In the genomic region with DNA sequence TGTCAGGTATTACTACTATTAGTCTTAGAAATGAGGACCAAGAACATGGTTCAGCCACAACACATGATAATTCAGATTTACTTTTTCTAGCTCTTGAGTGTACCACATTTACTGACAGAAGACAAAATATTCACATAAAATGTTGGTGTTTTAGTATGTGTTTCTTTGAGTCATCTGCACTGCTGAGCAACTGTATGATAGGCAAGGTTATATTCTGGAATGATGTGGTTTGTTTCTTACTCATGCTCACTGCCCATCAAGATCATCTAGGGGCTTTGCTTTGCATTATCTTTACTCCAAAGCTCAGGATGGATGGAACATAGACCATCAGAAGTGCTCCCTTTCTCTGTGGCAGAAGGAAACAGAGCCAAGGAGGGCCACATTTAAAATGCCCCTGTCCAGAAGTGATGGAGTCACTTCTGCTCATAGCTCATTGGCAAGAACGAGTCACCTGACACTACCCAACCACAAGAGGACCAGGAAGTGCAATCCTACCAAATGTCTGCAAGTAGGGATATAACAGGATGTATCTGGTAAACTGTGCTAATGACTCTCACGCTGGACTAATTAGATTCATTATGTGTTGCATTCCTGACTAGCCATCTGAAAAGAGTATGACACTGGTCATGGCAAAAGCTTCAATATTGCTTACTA, we compare ENCODE assay signal across 23 cellular contexts.
DNase-seq lines count a peak whose midpoint lies in the region; ATAC-seq, FAIRE-seq and TF ChIP-seq lines count a peak whose summit lies in the region.
"Had no signal": no experiment of that assay in that cellular context is flagged by ENCODE, and none has a peak within 500 bp of the region (broad histone marks: within the 10 kb centered on the region; RNA-seq: fewer than 3 reads in every experiment).

No MANE protein-coding gene starts in this region.

- dilution Hi-C loops in mammary epithelial cell (cut with HindIII; ENCODE audit: low sequenced_read_pairs) = no loop called here

- POLR2A ChIA-PET in MCF 10A (lab: Yijun Ruan, JAX) = interaction anchor here (0.7 kb wide), 1 partner anchor 1314 kb away, joined by 3 read pairs; no protein-coding TSS in a partner anchor

- H3K9me3 ChIP-seq in mammary epithelial cell (replicated peaks; ENCODE audit: insufficient read depth, low read length) = no peaks in the 10 kb centered on the region
- no peaks in the 10 kb centered on the region for H3K9me3 ChIP-seq in upper lobe of right lung
- H3K9me3 ChIP-seq: ascending aorta, right atrium auricular region, thyroid gland had no signal

- 59% methylated on average over 2 of the region's 2 CpGs for WGBS in mammary epithelial cell (ENCODE audit: low coverage, missing lambda C conversion rate)

- peaks cover 6% of the 10 kb centered on the region for H3K36me3 Mint-ChIP-seq in MCF 10A (ENCODE audit: insufficient read depth, unreplicated experiment)

- H3K4me3 ChIP-seq in mammary epithelial cell (replicated peaks in 1 of 3; ENCODE audit: insufficient read depth in 1 of 3, low read depth in 2 of 3, low read length in 3 of 3) (no peak overlapping the region), fibroblast of mammary gland (ENCODE audit: control insufficient read depth, low read depth, low read length) (no peak overlapping the region), upper lobe of right lung (no peak overlapping the region)
- H3K4me3 ChIP-seq: ascending aorta, right atrium auricular region, thyroid gland had no signal

- H3K27me3 Mint-ChIP-seq in MCF 10A (ENCODE audit: insufficient read depth, unreplicated experiment) = no peaks in the 10 kb centered on the region
- H3K27me3 Mint-ChIP-seq: CD4-positive, CD25-positive, alpha-beta regulatory T cell; stimulated activated naive B cell treated with anti-CD40 and anti-IgM and Interleukin-4, amounts not matched to agents 10 μg/mL and 1 μg/mL and 100 μg/mL, for 72 hours had no signal

- H3K9me3 Mint-ChIP-seq in MCF 10A (ENCODE audit: unreplicated experiment) = no peaks in the 10 kb centered on the region

- no peak overlapping the region for H3K9ac ChIP-seq in mammary epithelial cell (ENCODE audit: insufficient read depth, low read length)

- DNase-seq in mammary epithelial cell (peak; percentile 28), MCF 10A (ENCODE audit: unreplicated experiment) (no peak), MV-4-11 (lab: John Stamatoyannopoulos, UW) (peak; percentile 31), fibroblast of mammary gland (ENCODE audit: low read depth) (peak; percentile 32), stromal cell of bone marrow (ENCODE audit: low read depth) (peak; percentile 11), upper lobe of right lung (no peak), urothelium cell line (ENCODE audit: low spot score) (no peak)
- DNase-seq: activated T-cell treated with anti-CD3 and anti-CD28 coated beads for 4 hours; CD4-positive, CD25-positive, alpha-beta regulatory T cell; DMS79; H7; Karpas-422; NCI-H146; NCI-H345; nucleus accumbens; stimulated activated naive B cell treated with anti-CD40 and anti-IgM and Interleukin-4, amounts not matched to agents 10 μg/mL and 1 μg/mL and 100 μg/mL, for 72 hours; SW 1271; thyroid gland had no signal

- H3K36me3 ChIP-seq in mammary epithelial cell (ENCODE audit: insufficient read depth, low read length) = no peaks in the 10 kb centered on the region
- H3K36me3 ChIP-seq in upper lobe of right lung = no peaks in the 10 kb centered on the region
- H3K36me3 ChIP-seq: ascending aorta, right atrium auricular region, thyroid gland had no signal

- CTCF ChIA-PET in mammary epithelial cell (lab: Charles Lee; ENCODE audit: low non-redundant PET) (interaction anchor here (0.5 kb wide), 1 partner anchor 11 kb away, joined by 3 read pairs; no protein-coding TSS in a partner anchor), MCF 10A (lab: Yijun Ruan, JAX) (interaction anchor here (0.6 to 1.1 kb wide), 2 partner anchors 18 to 26 kb away, joined by 3 read pairs; no protein-coding TSS in a partner anchor)

- H2AFZ ChIP-seq in mammary epithelial cell (ENCODE audit: low read depth, low read length) = no peak overlapping the region

- H3K4me1 Mint-ChIP-seq in MCF 10A (ENCODE audit: insufficient read depth, unreplicated experiment) = peaks cover 7% of the 10 kb centered on the region

- intact Hi-C loops in mammary epithelial cell (cut with micrococcal nuclease) (no loop called here), MCF 10A (cut with micrococcal nuclease) (no loop called here), upper lobe of right lung (cut with DNase I) (no loop called here)

- no peak for FAIRE-seq in urothelium cell line (lab: Jason Lieb, UNC)
- FAIRE-seq: colon, endometrium had no signal

- TF ChIP-seq CTCF in mammary epithelial cell (conservative IDR thresholded peaks at IDR 0.05 in 1 of 2, IDR thresholded peaks at IDR 0.05 in 1 of 2; ENCODE audit: extremely low read depth in 1 of 2, insufficient read depth in 1 of 2, low read depth in 1 of 2, low read length in 2 of 2) = no peak
- no peak for TF ChIP-seq CTCF in MCF 10A (IDR thresholded peaks at IDR 0.05; ENCODE audit: unreplicated experiment)
- no peak for TF ChIP-seq CTCF in fibroblast of mammary gland (conservative IDR thresholded peaks at IDR 0.05; ENCODE audit: control insufficient read depth, insufficient read depth, low read depth, low read length)
- no peak for TF ChIP-seq CTCF in upper lobe of right lung (IDR thresholded peaks at IDR 0.05)

- H3K4me1 ChIP-seq in mammary epithelial cell (ENCODE audit: insufficient read depth, low read length) (no peaks in the 10 kb centered on the region), upper lobe of right lung (no peaks in the 10 kb centered on the region)
- H3K4me1 ChIP-seq: ascending aorta, right atrium auricular region, thyroid gland had no signal

- H3K27me3 ChIP-seq in mammary epithelial cell (ENCODE audit: insufficient read depth, low read length) = no peaks in the 10 kb centered on the region
- H3K27me3 ChIP-seq in upper lobe of right lung = no peaks in the 10 kb centered on the region
- H3K27me3 ChIP-seq: ascending aorta, right atrium auricular region, thyroid gland had no signal

- in situ Hi-C loops in mammary epithelial cell (cut with MboI; ENCODE audit: low sequenced_read_pairs in 2 of 2) = no loop called here

- H3K27ac ChIP-seq in mammary epithelial cell (ENCODE audit: insufficient read depth, low read depth, low read length) (no peak overlapping the region), upper lobe of right lung (no peak overlapping the region)
- H3K27ac ChIP-seq: ascending aorta, right atrium auricular region, thyroid gland had no signal

- BruUV-seq in mammary epithelial cell (replicated peaks; lab: Mats Ljungman, UMichigan) (no TSS peak), MCF 10A (replicated peaks; lab: Mats Ljungman, UMichigan) (no TSS peak)

- no peak overlapping the region for H3K4me3 Mint-ChIP-seq in MCF 10A (ENCODE audit: unreplicated experiment)
- H3K4me3 Mint-ChIP-seq: CD4-positive, CD25-positive, alpha-beta regulatory T cell; stimulated activated naive B cell treated with anti-CD40 and anti-IgM and Interleukin-4, amounts not matched to agents 10 μg/mL and 1 μg/mL and 100 μg/mL, for 72 hours had no signal

- no peak overlapping the region for H3K27ac Mint-ChIP-seq in MCF 10A (ENCODE audit: low read depth, unreplicated experiment)
- H3K27ac Mint-ChIP-seq: CD4-positive, CD25-positive, alpha-beta regulatory T cell; stimulated activated naive B cell treated with anti-CD40 and anti-IgM and Interleukin-4, amounts not matched to agents 10 μg/mL and 1 μg/mL and 100 μg/mL, for 72 hours had no signal

- no peaks in the 10 kb centered on the region for H3K79me2 ChIP-seq in mammary epithelial cell (ENCODE audit: insufficient read depth, low read length)

- no peaks in the 10 kb centered on the region for H4K20me1 ChIP-seq in mammary epithelial cell (ENCODE audit: insufficient read depth, low read length)

- ATAC-seq in GM18498 (IDR thresholded peaks at IDR 0.05; ENCODE audit: unreplicated experiment) = no peak
- no peak for ATAC-seq in upper lobe of right lung
- ATAC-seq: stimulated activated naive B cell treated with anti-CD40 and anti-IgM and Interleukin-4, amounts not matched to agents 10 μg/mL and 1 μg/mL and 100 μg/mL, for 72 hours had no signal

- H3K4me2 ChIP-seq in mammary epithelial cell (ENCODE audit: insufficient read depth, low read depth, low read length) = no peak overlapping the region

Comparison
In these comparisons a context has a peak if more than half of its experiments do, and no peak if none do; other contexts are left out.
1. DNase-seq: peak in mammary epithelial cell (single experiment), MV-4-11 (single experiment), fibroblast of mammary gland (single experiment) and stromal cell of bone marrow (single experiment); none in MCF 10A (single experiment), upper lobe of right lung (single experiment) and urothelium cell line (single experiment).